Comparison of ENCODE assay signal across 10 cellular contexts in the genomic region with DNA sequence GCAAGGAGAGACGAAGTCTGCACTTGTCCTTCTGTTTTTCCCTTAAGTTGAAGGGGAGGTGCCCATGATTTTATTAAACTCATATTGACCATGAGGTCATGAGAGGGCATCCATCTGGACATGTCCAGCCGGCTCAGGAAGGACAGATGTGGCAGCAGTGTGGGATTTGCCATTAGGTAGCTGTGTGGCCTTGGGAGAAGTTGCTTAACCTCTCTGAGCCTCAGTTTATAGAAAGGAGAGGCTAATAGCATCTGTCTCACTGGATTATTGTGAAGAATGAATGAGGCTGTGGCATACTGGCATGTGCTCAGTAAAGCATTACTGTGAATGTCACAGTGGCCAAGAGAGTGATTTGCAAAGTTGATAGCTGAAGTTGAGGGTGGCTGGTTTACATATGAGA. TPM values are rescaled to one million over a fixed set of nuclear protein-coding genes. Genes with fewer than 3 reads are reported as not detected.
DNase-seq lines count a peak whose midpoint lies in the region; ATAC-seq and TF ChIP-seq lines count a peak whose summit lies in the region.
"Had no signal": no experiment of that assay in that cellular context is flagged by ENCODE, and none has a peak within 500 bp of the region (broad histone marks: within the 10 kb centered on the region; RNA-seq: fewer than 3 reads in every experiment).

No MANE protein-coding gene starts in this region.

- H3K9me3 ChIP-seq in cardiac muscle cell (ENCODE audit: low read depth) (no peaks in the 10 kb centered on the region), right atrium auricular region (no peaks in the 10 kb centered on the region), iPS-18c (ENCODE audit: control insufficient read depth, insufficient read depth, low read length) (no peaks in the 10 kb centered on the region), subcutaneous abdominal adipose tissue (ENCODE audit: control insufficient read depth in 5 of 5, low read length in 5 of 5) (no peaks in the 10 kb centered on the region)

- H3K27ac ChIP-seq in cardiac muscle cell (no peak overlapping the region), right atrium auricular region (peak overlapping the region in 1 of 2 donors; percentile 88), subcutaneous abdominal adipose tissue (ENCODE audit: low read depth, low read length) (no peak overlapping the region)

- ATAC-seq in activated T-helper 17 cell treated with anti-CD3 and anti-CD28 coated beads, Interleukin-2, amount 50 U/mL, for 72 hours (replicated peaks): no peak
- no peak for ATAC-seq in GM21390 (IDR thresholded peaks at IDR 0.05; ENCODE audit: unreplicated experiment)
- ATAC-seq: left lung had no signal

- H3K27me3 ChIP-seq in cardiac muscle cell (no peaks in the 10 kb centered on the region), right atrium auricular region (no peaks in the 10 kb centered on the region), subcutaneous abdominal adipose tissue (ENCODE audit: control insufficient read depth in 5 of 5, insufficient read depth in 4 of 5, low read length in 5 of 5) (no peaks in the 10 kb centered on the region)
- H3K27me3 ChIP-seq: left lung had no signal

- H3K36me3 ChIP-seq in cardiac muscle cell (peaks cover 17% of the 10 kb centered on the region), right atrium auricular region (peaks cover 30% of the 10 kb centered on the region), subcutaneous abdominal adipose tissue (ENCODE audit: control insufficient read depth in 5 of 5, insufficient read depth in 5 of 5, low read length in 5 of 5) (peaks cover 0 to 37% (median 33%) of the 10 kb centered on the region in 5 donors)

- H3K27ac Mint-ChIP-seq in activated T-helper 17 cell treated with anti-CD3 and anti-CD28 coated beads, Interleukin-2, amount 50 U/mL, for 72 hours: peak overlapping the region; percentile 98

- H3K9me3 Mint-ChIP-seq in activated T-helper 17 cell treated with anti-CD3 and anti-CD28 coated beads, Interleukin-2, amount 50 U/mL, for 72 hours: peaks cover 5% of the 10 kb centered on the region

- DNase-seq in cardiac muscle cell (ENCODE audit: low read depth in 1 of 2, low spot score in 1 of 2) (no peak), right atrium auricular region (ENCODE audit: low spot score) (no peak), OCI-M2 (lab: John Stamatoyannopoulos, UW; ENCODE audit: unreplicated experiment) (no peak), HT-29 (ENCODE audit: low spot score) (no peak)
- DNase-seq: left lung, NCI-H1694 treated with DMSO at 0.1 percent for 48 hours had no signal

- H3K4me3 Mint-ChIP-seq in activated T-helper 17 cell treated with anti-CD3 and anti-CD28 coated beads, Interleukin-2, amount 50 U/mL, for 72 hours: peak overlapping the region; percentile 97

- TF ChIP-seq CTCF in cardiac muscle cell (IDR thresholded peaks at IDR 0.05; ENCODE audit: low read depth, low read length) (no peak), right atrium auricular region (IDR thresholded peaks at IDR 0.05) (no peak)

- H3K4me1 ChIP-seq in cardiac muscle cell (ENCODE audit: low read depth) (peaks cover 22% of the 10 kb centered on the region), right atrium auricular region (peaks cover 0 to 56% of the 10 kb centered on the region in 2 donors), subcutaneous abdominal adipose tissue (ENCODE audit: control insufficient read depth in 5 of 5, insufficient read depth in 5 of 5, low read length in 5 of 5) (peaks cover 4 to 43% (median 34%) of the 10 kb centered on the region in 5 donors)

- peaks cover 15% of the 10 kb centered on the region for H3K4me1 Mint-ChIP-seq in activated T-helper 17 cell treated with anti-CD3 and anti-CD28 coated beads, Interleukin-2, amount 50 U/mL, for 72 hours

- H3K9ac ChIP-seq in subcutaneous abdominal adipose tissue (ENCODE audit: low read length in 5 of 5): peak overlapping the region in 4 of 5 donors; percentile 42 to 99 (median 96)

- H3K4me3 ChIP-seq in cardiac muscle cell (peak overlapping the region; percentile 95), right atrium auricular region (peak overlapping the region in 1 of 2 donors; percentile 99), iPS-18c (ENCODE audit: insufficient read depth, low read depth, low read length) (peak overlapping the region; percentile 84; the same call in 1 of the 2 replicates), subcutaneous abdominal adipose tissue (ENCODE audit: low read depth in 1 of 5, low read length in 5 of 5) (peak overlapping the region; percentile 77 to 98 (median 95))

- peaks cover 49% of the 10 kb centered on the region for H3K36me3 Mint-ChIP-seq in activated T-helper 17 cell treated with anti-CD3 and anti-CD28 coated beads, Interleukin-2, amount 50 U/mL, for 72 hours (ENCODE audit: low read depth)

- no peaks in the 10 kb centered on the region for H3K27me3 Mint-ChIP-seq in activated T-helper 17 cell treated with anti-CD3 and anti-CD28 coated beads, Interleukin-2, amount 50 U/mL, for 72 hours

RNA-seq across cellular contexts. Expression of gene TIMM22, which starts 1.2 kb away (rescaled TPM):
- 26.8 and 28.4 TPM in 2 replicates for total RNA-seq in cardiac muscle cell
- 33.1 and 34.7 TPM in 2 replicates for polyA plus RNA-seq in cardiac muscle cell
- 10 to 100 TPM; 14.8 to 15.4 TPM for total RNA-seq in right atrium auricular region
- total RNA-seq in activated T-helper 17 cell treated with anti-CD3 and anti-CD28 coated beads, Interleukin-2, amount 50 U/mL, for 72 hours: 10 to 100 TPM in 1 of 2 donors, 1 to 10 TPM in 1; 6.6 to 12.9 TPM
- 7.3 and 7.7 TPM in 2 replicates for total RNA-seq in HT-29 (2014; rRNA removed; shearing (Covaris generic))

RNA-seq across cellular contexts. Expression of gene NXN, which starts 18.5 kb away (rescaled TPM):
- 107 and 122 TPM in 2 replicates for total RNA-seq in cardiac muscle cell
- polyA plus RNA-seq in cardiac muscle cell: 120 and 128 TPM in 2 replicates
- total RNA-seq in right atrium auricular region: 10 to 100 TPM; 15.6 to 17.5 TPM
- total RNA-seq in activated T-helper 17 cell treated with anti-CD3 and anti-CD28 coated beads, Interleukin-2, amount 50 U/mL, for 72 hours: under 1 TPM; 0.37 to 0.95 TPM
- total RNA-seq in HT-29 (2014; rRNA removed; shearing (Covaris generic)): 64.3 and 71.6 TPM in 2 replicates

Comparison
In these comparisons a context has a peak if more than half of its experiments do, and no peak if none do; other contexts are left out.
1. RNA of gene NXN, which starts 18.5 kb away (total RNA-seq): 107 to 122 TPM in cardiac muscle cell, 64.3 to 71.6 TPM in HT-29 and 15.6 to 17.5 TPM in right atrium auricular region; 0.37 to 0.95 TPM in activated T-helper 17 cell treated with anti-CD3 and anti-CD28 coated beads, Interleukin-2, amount 50 U/mL, for 72 hours; every median in the first group is over 4 times any median in the second.